In genomic region chr1:51878307-51878615, GRCh38 we compare ENCODE assay signal across 8 cellular contexts. TPM values are rescaled to one million over a fixed set of nuclear protein-coding genes. Genes with fewer than 3 reads are reported as not detected.
DNase-seq lines count a peak whose midpoint lies in the region; ATAC-seq and TF ChIP-seq lines count a peak whose summit lies in the region.

No MANE protein-coding gene starts in this region.

- no peak for TF ChIP-seq POLR2A in ovary (IDR thresholded peaks at IDR 0.05)

- peak; percentile 31 for ATAC-seq in GM18502 (IDR thresholded peaks at IDR 0.05; ENCODE audit: poor library complexity, unreplicated experiment)
- peak; percentile 29 for ATAC-seq in HG03159 (IDR thresholded peaks at IDR 0.05; ENCODE audit: unreplicated experiment)
- no peak for ATAC-seq in HG02763 (IDR thresholded peaks at IDR 0.05; ENCODE audit: unreplicated experiment)
- ATAC-seq in HG02623 (IDR thresholded peaks at IDR 0.05; ENCODE audit: unreplicated experiment), result no peak

- no peaks in the 10 kb centered on the region for H3K36me3 ChIP-seq in ovary

- TF ChIP-seq CTCF in coronary artery (IDR thresholded peaks at IDR 0.05), result no peak
- peak in 1 of 3 donors; percentile 12 for TF ChIP-seq CTCF in ovary (IDR thresholded peaks at IDR 0.05)

- TF ChIP-seq EP300 in ovary (IDR thresholded peaks at IDR 0.05), result no peak

- H3K27me3 ChIP-seq in ovary, result no peaks in the 10 kb centered on the region

- H3K27ac ChIP-seq in coronary artery (peak overlapping the region; percentile 92 to 100), ovary (peak overlapping the region; percentile 82 to 92)

- H3K4me3 ChIP-seq in coronary artery (peak overlapping the region; percentile 100), ovary (peak overlapping the region; percentile 94)

- H3K9me3 ChIP-seq in ovary, result no peaks in the 10 kb centered on the region

- DNase-seq in coronary artery (ENCODE audit: low spot score) (no peak), ovary (no peak), NCI-H524 (lab: John Stamatoyannopoulos, UW) (no peak), NOMO-1 treated with dmso at 0.1 percent for 144 hours (lab: John Stamatoyannopoulos, UW; ENCODE audit: unreplicated experiment) (no peak)

- 0% methylated on average over 17 of the region's 17 CpGs for WGBS in ovary, 3 donors

- peaks cover 12% of the 10 kb centered on the region for H3K4me1 ChIP-seq in ovary (ENCODE audit: insufficient read depth)

- intact Hi-C loops in ovary (cut with DNase I), result loop anchor here in 1 of 4 donors (5.0 kb wide), 1 partner anchor 261 kb away; the partner anchor contains the start of gene OSBPL9

RNA-seq across cellular contexts. Expression of gene NRDC, which starts 0.3 kb away (rescaled TPM):
- 100 to 1,000 TPM in 3 of 7 donors, 10 to 100 TPM in 4; 55.7 to 121 (median 88.6) TPM for total RNA-seq in ovary
- polyA plus RNA-seq in ovary, result 10 to 100 TPM; 46.1 to 88.3 TPM

Comparison
In these comparisons a context has a peak if more than half of its experiments do, and no peak if none do; other contexts are left out.
1. ATAC-seq: peak in GM18502 (single experiment) and HG03159 (single experiment); none in HG02763 (single experiment) and HG02623 (single experiment).